8 cellular contexts compared by ENCODE assay signal in the genomic region with DNA sequence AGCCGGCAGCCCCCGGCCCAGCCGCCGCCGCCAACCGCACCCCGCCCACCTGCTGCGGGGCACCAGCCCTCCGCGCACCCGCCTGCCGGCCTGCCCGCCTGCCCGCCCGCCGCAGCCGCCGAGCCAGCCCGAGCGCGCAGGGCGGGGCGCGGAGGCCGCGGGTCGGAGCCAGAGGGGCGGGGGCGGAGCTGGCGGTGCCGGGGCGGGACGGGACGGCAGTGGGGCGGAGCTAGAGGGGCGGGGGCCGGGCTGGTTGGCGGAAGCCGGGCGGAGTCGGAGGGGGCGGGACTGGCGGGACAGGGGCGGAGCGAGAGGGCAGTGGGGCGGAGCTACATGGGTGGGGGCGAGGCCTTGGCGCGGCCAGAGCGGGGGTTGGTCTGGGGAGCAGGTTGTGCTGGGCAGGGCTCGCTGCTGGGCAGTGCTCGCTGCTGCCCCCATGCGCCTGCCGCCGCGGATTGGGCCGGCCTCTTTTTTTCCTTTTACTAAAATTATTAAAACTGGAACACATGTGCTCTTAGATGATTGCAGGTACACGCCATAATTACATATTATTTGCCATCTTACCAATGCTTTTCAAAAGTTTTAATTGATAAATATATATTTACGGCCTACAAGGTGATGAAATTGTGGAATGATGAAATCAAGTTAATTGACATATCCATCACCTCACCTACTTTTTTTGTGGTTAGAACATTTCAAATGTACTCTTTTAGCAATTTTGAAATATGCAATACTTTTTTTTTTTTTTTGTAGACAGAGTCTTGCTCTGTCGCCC. TPM values are rescaled to one million over a fixed set of nuclear protein-coding genes. Genes with fewer than 3 reads are reported as not detected.
DNase-seq lines count a peak whose midpoint lies in the region; FAIRE-seq and TF ChIP-seq lines count a peak whose summit lies in the region.

A gene (minus strand): TSS at position 140 of the 775 bp plus-strand sequence. CDS start 177 bp downstream, outside the sequence.

- H3K9me3 ChIP-seq in HAP-1 (no peaks in the 10 kb centered on the region), MM.1S (replicated peaks; ENCODE audit: insufficient read depth, low read length) (no peaks in the 10 kb centered on the region)

- H3K4me2 ChIP-seq in MM.1S (ENCODE audit: low read depth, low read length) = peak within 1 kb of the TSS; percentile 100

- H3K27ac ChIP-seq in MM.1S (ENCODE audit: low read length) = peak within 1 kb of the TSS; percentile 68
- peak within 1 kb of the TSS; percentile 85 for H3K27ac ChIP-seq in substantia nigra (ENCODE audit: low read depth, low read length, poor library complexity, severe bottlenecking)

- H3K79me2 ChIP-seq in MM.1S (ENCODE audit: low read length) = peaks cover 45% of the 10 kb centered on the region

- no peaks in the 10 kb centered on the region for H4K20me1 ChIP-seq in MM.1S (ENCODE audit: insufficient read depth, low read length)

- peak; percentile 37 for FAIRE-seq in G401.6 (lab: Jason Lieb, UNC)
- no peak for FAIRE-seq in frontal cortex (lab: Jason Lieb, UNC)

- H3K9ac ChIP-seq in MM.1S (ENCODE audit: low read length) = peak within 1 kb of the TSS; percentile 95

- TF ChIP-seq CTCF in MM.1S (IDR thresholded peaks at IDR 0.05; ENCODE audit: low read length) = peak; percentile 72

- peaks cover 6% of the 10 kb centered on the region; the same call in 1 of the 2 replicates for H3F3A ChIP-seq in MM.1S (ENCODE audit: insufficient read depth, low read length)

- H3K4me1 ChIP-seq in HAP-1 = peaks cover 5% of the 10 kb centered on the region
- H3K4me1 ChIP-seq in MM.1S (ENCODE audit: low read length) = peaks cover 3% of the 10 kb centered on the region

- H3K36me3 ChIP-seq in HAP-1 (replicated peaks) (no peaks in the 10 kb centered on the region), MM.1S (replicated peaks; ENCODE audit: insufficient read depth, low read length) (no peaks in the 10 kb centered on the region)

- in situ Hi-C loops in HAP-1 (cut with MboI; ENCODE audit: low sequenced_read_pairs) (no loop called here), SK-MEL-5 (cut with HindIII; ENCODE audit: low pct_unique_long_range_greater_than_20kb, low sequenced_read_pairs) (no loop called here)

- DNase-seq in HAP-1 (ENCODE audit: low spot score in 2 of 2) (peak; percentile 87 to 96), MM.1S (peak; percentile 87), SK-MEL-5 (ENCODE audit: low read depth, low spot score) (peak; percentile 91), frontal cortex (ENCODE audit: low spot score in 2 of 2) (peak; percentile 98 to 99), non-pigmented ciliary epithelial cell (ENCODE audit: low read depth) (peak; percentile 75), substantia nigra (lab: John Stamatoyannopoulos, UW) (peak; percentile 82 to 100 (median 98))
- peak; percentile 90 for DNase-seq in activated naive CD4-positive, alpha-beta T cell treated with Interleukin-2 at 50 U/mL for 16 hours

- H3K4me3 ChIP-seq in HAP-1 (peak within 1 kb of the TSS; percentile 64), MM.1S (ENCODE audit: low read length) (peak within 1 kb of the TSS; percentile 100)

- H2AFZ ChIP-seq in MM.1S (ENCODE audit: low read length) = peak within 1 kb of the TSS; percentile 43

- H3K27me3 ChIP-seq in HAP-1 (ENCODE audit: low read depth) = no peaks in the 10 kb centered on the region
- H3K27me3 ChIP-seq in MM.1S (replicated peaks; ENCODE audit: insufficient read depth, low read length) = no peaks in the 10 kb centered on the region

- H3K9me2 ChIP-seq in MM.1S (replicated peaks; ENCODE audit: insufficient read depth, low read length) = no peaks in the 10 kb centered on the region

RNA-seq across cellular contexts. Expression of the gene that starts here (rescaled TPM):
- 24.4 and 28.3 TPM in 2 replicates for total RNA-seq in SK-MEL-5 (2014; rRNA removed; shearing (Covaris generic))
- 31.9 and 33.0 TPM in 2 replicates for polyA plus RNA-seq in SK-MEL-5 (2015; cell fraction: cytosol; rRNA removed)
- 584 and 757 TPM in 2 replicates for polyA plus RNA-seq in SK-MEL-5 (2015; cell fraction: nucleus; rRNA removed)
- total RNA-seq in frontal cortex = 60.3 TPM

Comparison
In these comparisons a context has a peak if more than half of its experiments do, and no peak if none do; other contexts are left out.
1. Peak in every context shown above with its lines: DNase-seq, H3K4me3 ChIP-seq and H3K27ac ChIP-seq.